ENCODE assay signal across 2 cellular contexts in the genomic region with DNA sequence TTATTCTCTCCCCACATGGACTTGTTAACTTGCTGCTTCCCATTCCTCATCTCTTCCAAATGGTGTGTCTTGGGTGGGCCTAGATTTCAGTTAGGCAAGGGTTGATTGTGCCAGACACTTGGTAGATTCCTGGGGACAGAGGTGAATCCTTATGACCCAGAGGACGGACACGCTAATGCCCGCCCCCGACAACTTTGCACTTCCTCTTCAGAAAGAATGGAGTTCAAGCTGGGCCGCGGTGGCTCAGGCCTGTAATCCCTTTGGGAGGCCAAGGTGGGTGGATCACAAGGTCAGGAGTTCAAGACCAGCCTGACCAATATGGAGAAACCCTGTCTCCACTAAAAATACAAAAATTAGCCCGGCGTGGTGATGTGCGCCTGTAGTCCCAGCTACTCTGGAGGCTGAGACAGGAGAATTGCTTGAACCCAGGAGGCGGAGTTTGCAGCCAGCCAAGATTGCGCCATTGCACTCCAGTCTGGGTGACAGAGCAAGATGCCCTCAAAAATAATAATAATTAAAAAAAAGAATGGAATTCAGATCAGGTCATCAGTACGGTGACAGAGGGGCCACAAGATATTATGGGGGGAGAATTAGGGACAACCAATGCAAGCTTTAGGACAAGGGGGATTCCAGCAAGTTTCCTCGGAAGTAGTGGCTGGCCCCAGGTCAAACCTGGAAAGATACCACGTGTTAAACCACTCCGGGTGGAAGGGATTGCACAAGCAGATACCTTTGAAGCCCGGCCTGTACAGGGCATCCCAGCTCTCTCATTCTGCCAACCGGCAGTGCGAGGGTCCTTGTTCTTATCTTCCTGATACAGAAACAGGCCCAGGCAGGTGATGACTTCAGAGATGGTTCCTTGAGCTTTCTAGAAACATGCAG.
TF ChIP-seq lines count a peak whose summit lies in the region.

No MANE protein-coding gene starts in this region.

TF ChIP-seq in SK-N-SH, 30 proteins besides CTCF, POLR2A, EP300 and RAD21 (continued from another document):
- no peak for TF ChIP-seq MXI1 (IDR thresholded peaks at IDR 0.05; ENCODE audit: low read depth, low read length)
- TF ChIP-seq NFIC (IDR thresholded peaks at IDR 0.05; ENCODE audit: borderline replicate concordance), result no peak
- TF ChIP-seq NRF1 (IDR thresholded peaks at IDR 0.05; ENCODE audit: low read depth, low read length), result no peak
- no peak for TF ChIP-seq TCF12 (IDR thresholded peaks at IDR 0.05)
- no peak for TF ChIP-seq RFX5 (IDR thresholded peaks at IDR 0.05; ENCODE audit: low read length)
- TF ChIP-seq SIN3A (IDR thresholded peaks at IDR 0.05; ENCODE audit: borderline replicate concordance, low read depth, low read length), result no peak
- TF ChIP-seq, protein P1, sequence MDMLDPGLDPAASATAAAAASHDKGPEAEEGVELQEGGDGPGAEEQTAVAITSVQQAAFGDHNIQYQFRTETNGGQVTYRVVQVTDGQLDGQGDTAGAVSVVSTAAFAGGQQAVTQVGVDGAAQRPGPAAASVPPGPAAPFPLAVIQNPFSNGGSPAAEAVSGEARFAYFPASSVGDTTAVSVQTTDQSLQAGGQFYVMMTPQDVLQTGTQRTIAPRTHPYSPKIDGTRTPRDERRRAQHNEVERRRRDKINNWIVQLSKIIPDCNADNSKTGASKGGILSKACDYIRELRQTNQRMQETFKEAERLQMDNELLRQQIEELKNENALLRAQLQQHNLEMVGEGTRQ (IDR thresholded peaks at IDR 0.05; ENCODE audit: borderline replicate concordance, low read depth, low read length), result no peak

TF ChIP-seq in SK-N-SH treated with all-trans-retinoic acid at 6 μM for 48 hours, 23 proteins besides CTCF, POLR2A, EP300 and RAD21 (continued from another document):
- TF ChIP-seq ESRRG (CRISPR knock-in tag; IDR thresholded peaks at IDR 0.05) (no peak), TOX (CRISPR knock-in tag; IDR thresholded peaks at IDR 0.05; ENCODE audit: borderline replicate concordance) (no peak), ZFP30 (CRISPR knock-in tag; IDR thresholded peaks at IDR 0.05) (no peak), RARB (CRISPR knock-in tag; IDR thresholded peaks at IDR 0.05) (no peak), PPARA (CRISPR knock-in tag; IDR thresholded peaks at IDR 0.05; ENCODE audit: borderline replicate concordance) (no peak), PATZ1 (CRISPR knock-in tag; IDR thresholded peaks at IDR 0.05; ENCODE audit: borderline replicate concordance) (no peak), CSRNP3 (CRISPR knock-in tag; IDR thresholded peaks at IDR 0.05) (no peak), BACH2 (CRISPR knock-in tag; IDR thresholded peaks at IDR 0.05; ENCODE audit: borderline replicate concordance) (no peak), CSDC2 (CRISPR knock-in tag; IDR thresholded peaks at IDR 0.05) (no peak), OSR1 (CRISPR knock-in tag; IDR thresholded peaks at IDR 0.05) (no peak), ARNTL (CRISPR knock-in tag; IDR thresholded peaks at IDR 0.05; ENCODE audit: borderline replicate concordance, low read depth) (no peak), TCF4 (CRISPR knock-in tag; IDR thresholded peaks at IDR 0.05; ENCODE audit: borderline replicate concordance) (no peak), ZFP3 (CRISPR knock-in tag; IDR thresholded peaks at IDR 0.05) (no peak), TSHZ2 (CRISPR knock-in tag; IDR thresholded peaks at IDR 0.05) (no peak), ZNF8 (CRISPR knock-in tag; IDR thresholded peaks at IDR 0.05) (no peak), CREB5 (CRISPR knock-in tag; IDR thresholded peaks at IDR 0.05; ENCODE audit: low read depth) (no peak)
- TF ChIP-seq, protein P2, sequence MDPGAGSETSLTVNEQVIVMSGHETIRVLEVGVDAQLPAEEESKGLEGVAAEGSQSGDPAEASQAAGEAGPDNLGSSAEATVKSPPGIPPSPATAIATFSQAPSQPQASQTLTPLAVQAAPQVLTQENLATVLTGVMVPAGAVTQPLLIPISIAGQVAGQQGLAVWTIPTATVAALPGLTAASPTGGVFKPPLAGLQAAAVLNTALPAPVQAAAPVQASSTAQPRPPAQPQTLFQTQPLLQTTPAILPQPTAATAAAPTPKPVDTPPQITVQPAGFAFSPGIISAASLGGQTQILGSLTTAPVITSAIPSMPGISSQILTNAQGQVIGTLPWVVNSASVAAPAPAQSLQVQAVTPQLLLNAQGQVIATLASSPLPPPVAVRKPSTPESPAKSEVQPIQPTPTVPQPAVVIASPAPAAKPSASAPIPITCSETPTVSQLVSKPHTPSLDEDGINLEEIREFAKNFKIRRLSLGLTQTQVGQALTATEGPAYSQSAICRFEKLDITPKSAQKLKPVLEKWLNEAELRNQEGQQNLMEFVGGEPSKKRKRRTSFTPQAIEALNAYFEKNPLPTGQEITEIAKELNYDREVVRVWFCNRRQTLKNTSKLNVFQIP (CRISPR knock-in tag; IDR thresholded peaks at IDR 0.05; ENCODE audit: borderline replicate concordance, low read depth), result no peak
